Comparison of ENCODE assay signal across 31 cellular contexts in the genomic region with DNA sequence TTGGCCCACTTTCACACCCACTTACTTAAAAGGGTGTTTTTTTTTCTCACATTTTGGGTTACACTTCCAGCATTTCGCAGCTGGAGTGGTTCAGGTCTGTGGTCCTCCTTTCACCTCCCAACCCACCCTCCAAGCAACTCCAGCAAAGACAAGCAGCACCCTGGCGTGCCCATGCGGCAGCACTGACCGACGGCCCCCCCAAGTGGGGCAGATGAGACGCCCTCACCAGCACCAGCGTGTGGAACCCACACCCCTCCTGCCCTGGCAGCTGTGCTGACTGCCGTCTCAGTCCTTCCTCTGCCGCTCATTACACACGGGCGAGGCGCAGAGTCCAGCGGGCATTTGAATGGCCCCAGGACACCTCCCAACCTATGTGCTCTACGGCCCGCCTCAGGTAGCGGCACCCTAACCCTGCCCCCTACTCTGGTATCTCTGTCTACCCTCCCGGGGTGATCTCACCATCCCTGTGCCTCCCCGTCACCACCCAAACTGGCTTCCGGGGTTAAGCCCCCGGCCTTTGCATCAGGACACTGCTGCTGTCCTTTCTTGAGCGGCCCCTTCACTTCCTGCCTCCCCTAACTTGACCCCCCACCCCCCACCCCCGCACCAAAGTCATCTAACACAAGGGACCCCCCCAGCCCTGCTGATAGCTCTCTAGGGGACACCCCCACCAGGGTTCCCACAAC. TPM values are rescaled to one million over a fixed set of nuclear protein-coding genes. Genes with fewer than 3 reads are reported as not detected.
A peak's percentile ranks its signal among the peaks of the same experiment; 100 is the strongest.
DNase-seq lines count a peak whose midpoint lies in the region; ATAC-seq, FAIRE-seq and TF ChIP-seq lines count a peak whose summit lies in the region.
"Had no signal": no experiment of that assay in that cellular context is flagged by ENCODE, and none has a peak within 500 bp of the region (broad histone marks: within the 10 kb centered on the region; RNA-seq: fewer than 3 reads in every experiment).

No MANE protein-coding gene starts in this region.

- H3K4me2 ChIP-seq in HepG2 (ENCODE audit: low read depth, low read length) (no peak overlapping the region), GM12878 (ENCODE audit: control insufficient read depth, insufficient read depth) (0 out of 2 replicates have a peak overlapping the region, but pooled peaks have one; percentile 3)

- in situ Hi-C loops in HepG2 (cut with HindIII; ENCODE audit: extremely low pct_ligation_motif_present, low pct_unique_long_range_greater_than_20kb): no loop called here
- in situ Hi-C loops in GM12878 (cut with MboI): no loop called here

- peak overlapping the region; percentile 71 for H3K27ac Mint-ChIP-seq in neural crest cell (ENCODE audit: unreplicated experiment)
- H3K27ac Mint-ChIP-seq: activated CD4-positive, alpha-beta T cell treated with anti-CD3 and anti-CD28 coated beads, Interleukin-2, amount 10 ng/mL, durations not matched to agents 24 days and 14 days; effector memory CD8-positive, alpha-beta T cell; HFFc6 had no signal

- TF ChIP-seq RAD21 in HepG2 (CRISPR knock-in tag; IDR thresholded peaks at IDR 0.05) (no peak), GM12878 (IDR thresholded peaks at IDR 0.05; ENCODE audit: insufficient read depth, low read depth, low read length) (no peak)

- H3K4me1 Mint-ChIP-seq in neural crest cell: no peaks in the 10 kb centered on the region
- H3K4me1 Mint-ChIP-seq: mesothelial cell of epicardium had no signal

- TF ChIP-seq EP300 in HepG2 (IDR thresholded peaks at IDR 0.05; ENCODE audit: low read depth in 2 of 2, low read length in 2 of 2): no peak
- no peak for TF ChIP-seq EP300 in HepG2 (CRISPR knock-in tag; IDR thresholded peaks at IDR 0.05; ENCODE audit: borderline replicate concordance)
- no peak for TF ChIP-seq EP300 in GM12878 (IDR thresholded peaks at IDR 0.05; ENCODE audit: borderline replicate concordance in 1 of 2, control insufficient read depth in 1 of 2, low read depth in 2 of 2, low read length in 2 of 2)

- ATAC-seq in HepG2 (no peak), right lobe of liver (no peak), GM12878 (no peak), upper lobe of right lung (no peak)
- ATAC-seq: activated T-cell treated with anti-CD3 and anti-CD28 coated beads, Interleukin-2, amount 50 U/mL, for 4 hours; effector memory CD8-positive, alpha-beta T cell; sciatic nerve had no signal

- no peak overlapping the region for H3K27ac ChIP-seq in HepG2 (ENCODE audit: extremely low read length, insufficient read depth, low read length)
- H3K27ac ChIP-seq in right lobe of liver: no peak overlapping the region
- peak overlapping the region; percentile 33; the same call in 1 of the 2 replicates for H3K27ac ChIP-seq in GM12878 (ENCODE audit: control insufficient read depth, insufficient read depth)
- H3K27ac ChIP-seq in upper lobe of right lung: no peak overlapping the region
- H3K27ac ChIP-seq: neutrophil, SJCRH30, stomach, tibial nerve, WERI-Rb-1 had no signal

- H3K4me1 ChIP-seq in HepG2 (ENCODE audit: insufficient read depth, low read length): no peaks in the 10 kb centered on the region
- no peaks in the 10 kb centered on the region for H3K4me1 ChIP-seq in right lobe of liver
- H3K4me1 ChIP-seq in GM12878 (ENCODE audit: control insufficient read depth, insufficient read depth, low read length): peaks cover 5% of the 10 kb centered on the region; the same call in 1 of the 2 replicates
- no peaks in the 10 kb centered on the region for H3K4me1 ChIP-seq in upper lobe of right lung
- H3K4me1 ChIP-seq: SJCRH30, stomach, tibial nerve had no signal

- H3K36me3 ChIP-seq in HepG2 (replicated peaks in 1 of 2; ENCODE audit: control insufficient read depth in 1 of 2, insufficient read depth in 2 of 2, low read length in 2 of 2) (peaks cover 19 to 81% of the 10 kb centered on the region in 2 experiments), right lobe of liver (peaks cover 0 to 73% (median 21%) of the 10 kb centered on the region in 4 donors), GM12878 (ENCODE audit: control insufficient read depth in 2 of 2, insufficient read depth in 2 of 2, low read length in 1 of 2) (peaks cover 2 to 6% of the 10 kb centered on the region in 2 experiments; a peak in 3 of 4 replicates), upper lobe of right lung (peaks cover 66% of the 10 kb centered on the region)
- H3K36me3 ChIP-seq: neutrophil had no signal

- H3K27me3 ChIP-seq in HepG2 (ENCODE audit: control insufficient read depth in 1 of 2, insufficient read depth in 2 of 2, low read length in 2 of 2) (no peaks in the 10 kb centered on the region), right lobe of liver (no peaks in the 10 kb centered on the region), GM12878 (replicated peaks in 1 of 2; ENCODE audit: control insufficient read depth in 2 of 2, insufficient read depth in 2 of 2, low read length in 1 of 2) (no peaks in the 10 kb centered on the region), upper lobe of right lung (no peaks in the 10 kb centered on the region)
- H3K27me3 ChIP-seq: neutrophil, SJCRH30, stomach, tibial nerve had no signal

- no peak overlapping the region for H3K9ac ChIP-seq in HepG2 (ENCODE audit: insufficient read depth, low read depth, low read length)
- H3K9ac ChIP-seq in GM12878 (ENCODE audit: control insufficient read depth, insufficient read depth, low read length): no peak overlapping the region

- 97% methylated on average over 16 of the region's 22 CpGs for WGBS in HepG2 (ENCODE audit: low lambda C conversion rate)
- no CpG with 5 or more reads among the region's 22 CpGs for WGBS in right lobe of liver (ENCODE audit: insufficient coverage, low coverage, low lambda C conversion rate, missing lambda C conversion rate)
- 88% methylated on average over 22 of the region's 22 CpGs for WGBS in GM12878 (ENCODE audit: insufficient coverage, insufficient replicate concordance, low lambda C conversion rate, missing lambda C conversion rate)

- RAD21 ChIA-PET in GM12878 (lab: Charles Lee; ENCODE audit: unreplicated experiment): interaction anchor here (1.1 kb wide), 1 partner anchor 36 kb away, joined by 3 read pairs; no protein-coding TSS in a partner anchor

- H3K4me3 Mint-ChIP-seq in neural crest cell: no peak overlapping the region
- H3K4me3 Mint-ChIP-seq: activated CD4-positive, alpha-beta T cell treated with anti-CD3 and anti-CD28 coated beads, Interleukin-2, amount 10 ng/mL, durations not matched to agents 24 days and 14 days; activated T-cell treated with anti-CD3 and anti-CD28 coated beads, Interleukin-2, amount 50 U/mL, for 4 hours; effector memory CD8-positive, alpha-beta T cell; HFFc6; mesothelial cell of epicardium had no signal

- TF ChIP-seq CTCF in HepG2 (CRISPR knock-in tag; IDR thresholded peaks at IDR 0.05) (no peak), right lobe of liver (IDR thresholded peaks at IDR 0.05) (no peak), GM12878 (IDR thresholded peaks at IDR 0.05 in 2 of 3, conservative IDR thresholded peaks at IDR 0.05 in 1 of 3; ENCODE audit: control insufficient read depth in 2 of 3, extremely low read depth in 1 of 3, insufficient read depth in 1 of 3, low read depth in 3 of 3, low read length in 3 of 3) (no peak), neural crest cell (conservative IDR thresholded peaks at IDR 0.05) (no peak), upper lobe of right lung (IDR thresholded peaks at IDR 0.05) (no peak)

- POLR2A ChIA-PET in HepG2 (lab: Yijun Ruan, JAX): no interaction called here
- POLR2A ChIA-PET in GM12878 (lab: Charles Lee): interaction anchor here (0.6 kb wide), 1 partner anchor 74 kb away, joined by 3 read pairs; no protein-coding TSS in a partner anchor

- SMC1A ChIA-PET in GM12878 (lab: Charles Lee; ENCODE audit: uncharacterized antibody, unreplicated experiment): no interaction called here

- FAIRE-seq in HepG2 (lab: Jason Lieb, UNC) (no peak), GM12878 (lab: Jason Lieb, UNC) (no peak)
- FAIRE-seq: GM12891, islet of Langerhans, RCC 7860 had no signal

- DNase-seq in HepG2 (ENCODE audit: low spot score) (no peak), right lobe of liver (no peak), GM12878 (ENCODE audit: low read depth, low spot score) (no peak), neural crest cell (ENCODE audit: low read depth, low spot score) (no peak), upper lobe of right lung (peak; percentile 43), SW 1271 (lab: John Stamatoyannopoulos, UW) (no peak), AML-193 (lab: John Stamatoyannopoulos, UW) (no peak)
- DNase-seq in effector CD4-positive, alpha-beta T cell: no peak
- DNase-seq: ACHN; activated CD4-positive, alpha-beta T cell treated with anti-CD3 and anti-CD28 coated beads, Interleukin-2, amount 10 ng/mL, durations not matched to agents 24 days and 14 days; activated T-cell treated with anti-CD3 and anti-CD28 coated beads, Interleukin-2, amount 50 U/mL, for 4 hours; cortex of kidney; DMS153; effector memory CD8-positive, alpha-beta T cell; HFFc6; NCI-H1417 treated with DMSO at 0.1 percent for 48 hours; NCI-H2081 treated with DMSO at 0.1 percent for 48 hours; NCI-H2227 treated with DMSO at 0.1 percent for 48 hours; NCI-H526 treated with DMSO at 0.1 percent for 48 hours; SJCRH30; stimulated activated CD4-positive, alpha-beta T cell treated with anti-CD3 and anti-CD28 coated beads, Interleukin-4, amount 100 ng/mL, for 1 hour; stomach; WERI-Rb-1 had no signal

- BruUV-seq in HepG2 (replicated peaks; lab: Mats Ljungman, UMichigan) (no TSS peak), GM12878 (replicated peaks; lab: Mats Ljungman, UMichigan) (no TSS peak)

- H3K4me3 ChIP-seq in HepG2 (replicated peaks in 1 of 3; ENCODE audit: insufficient read depth in 1 of 3, low read depth in 2 of 3, low read length in 3 of 3) (no peak overlapping the region), right lobe of liver (no peak overlapping the region), GM12878 (no peak overlapping the region), upper lobe of right lung (no peak overlapping the region)
- H3K4me3 ChIP-seq: prostate gland, SJCRH30, stomach, tibial nerve had no signal

- H3K9me3 ChIP-seq in HepG2 (ENCODE audit: low read length): no peaks in the 10 kb centered on the region
- H3K9me3 ChIP-seq in right lobe of liver: no peaks in the 10 kb centered on the region
- no peaks in the 10 kb centered on the region for H3K9me3 ChIP-seq in GM12878 (replicated peaks; ENCODE audit: control insufficient read depth, insufficient read depth, low read length)
- H3K9me3 ChIP-seq in upper lobe of right lung: no peaks in the 10 kb centered on the region
- H3K9me3 ChIP-seq: neutrophil, prostate gland, SJCRH30, stomach, tibial nerve had no signal

- CTCF ChIA-PET in HepG2 (lab: Yijun Ruan, JAX; ENCODE audit: low intra/inter-chr PET ratio, low total read pairs): no interaction called here
- CTCF ChIA-PET in GM12878 (lab: Yijun Ruan, JAX): no interaction called here

- no peak for TF ChIP-seq POLR2A in HepG2 (IDR thresholded peaks at IDR 0.05; ENCODE audit: insufficient read depth in 1 of 2, low read depth in 2 of 2, low read length in 2 of 2)
- TF ChIP-seq POLR2A in right lobe of liver (IDR thresholded peaks at IDR 0.05): no peak
- no peak for TF ChIP-seq POLR2A in GM12878 (IDR thresholded peaks at IDR 0.05; ENCODE audit: low read depth, low read length)

- H3K36me3 Mint-ChIP-seq in neural crest cell (ENCODE audit: low read depth): peaks cover 9% of the 10 kb centered on the region

- H3K79me2 ChIP-seq in HepG2 (ENCODE audit: insufficient read depth, low read length): peaks cover 30% of the 10 kb centered on the region
- H3K79me2 ChIP-seq in GM12878 (ENCODE audit: control insufficient read depth, insufficient read depth, low read length): no peaks in the 10 kb centered on the region; the same call in none of the 2 replicates

- no peaks in the 10 kb centered on the region for H3K27me3 Mint-ChIP-seq in neural crest cell (ENCODE audit: low read depth)
- H3K27me3 Mint-ChIP-seq: activated CD4-positive, alpha-beta T cell treated with anti-CD3 and anti-CD28 coated beads, Interleukin-2, amount 10 ng/mL, durations not matched to agents 24 days and 14 days; effector memory CD8-positive, alpha-beta T cell had no signal

- no peaks in the 10 kb centered on the region for H3K9me3 Mint-ChIP-seq in neural crest cell
- H3K9me3 Mint-ChIP-seq: activated CD4-positive, alpha-beta T cell treated with anti-CD3 and anti-CD28 coated beads, Interleukin-2, amount 10 ng/mL, durations not matched to agents 24 days and 14 days; activated T-cell treated with anti-CD3 and anti-CD28 coated beads, Interleukin-2, amount 50 U/mL, for 4 hours; effector memory CD8-positive, alpha-beta T cell; HFFc6; mesothelial cell of epicardium had no signal

- H4K20me1 ChIP-seq in HepG2 (ENCODE audit: insufficient read depth, low read length): peaks cover 3% of the 10 kb centered on the region; the same call in 1 of the 2 replicates
- H4K20me1 ChIP-seq in GM12878 (ENCODE audit: control insufficient read depth, insufficient read depth): no peaks in the 10 kb centered on the region

- H2AFZ ChIP-seq in HepG2 (ENCODE audit: low read length) (no peak overlapping the region), GM12878 (ENCODE audit: control insufficient read depth, low read depth, low read length) (no peak overlapping the region)

- intact Hi-C loops in HepG2 (cut with micrococcal nuclease; ENCODE audit: unreplicated experiment): no loop called here
- intact Hi-C loops in right lobe of liver (cut with DNase I): no loop called here
- intact Hi-C loops in GM12878 (cut with micrococcal nuclease; ENCODE audit: unreplicated experiment): no loop called here
- intact Hi-C loops in upper lobe of right lung (cut with DNase I): no loop called here

RNA-seq across cellular contexts. Expression of a gene that starts 10.9 kb away (rescaled TPM):
- 73.5 and 113 TPM in 2 replicates for total RNA-seq in HepG2 (2016; rRNA removed; fragmentation: Illumina TruSeq; extraction: Trizol)
- total RNA-seq in HepG2 (2016; cell fraction: cytosol; rRNA removed; fragmentation: Illumina TruSeq; extraction: Trizol; ENCODE audit: low read depth): 7.3 and 7.8 TPM in 2 replicates
- total RNA-seq in HepG2 (2016; cell fraction: insoluble cytoplasmic fraction; rRNA removed; fragmentation: Illumina TruSeq; extraction: Trizol): 62.4 and 115 TPM in 2 replicates
- total RNA-seq in HepG2 (2016; cell fraction: membrane; rRNA removed; fragmentation: Illumina TruSeq; extraction: Trizol): 31.7 and 32.0 TPM in 2 replicates
- 138 and 169 TPM in 2 replicates for total RNA-seq in HepG2 (2016; cell fraction: nucleus; rRNA removed; fragmentation: Illumina TruSeq; extraction: Trizol)
- polyA plus RNA-seq in HepG2 (2011; rRNA removed): 72.6 and 182 TPM in 2 replicates
- polyA plus RNA-seq in HepG2 (2011; cell fraction: cytosol; rRNA removed): 29.6 and 35.0 TPM in 2 replicates
- polyA plus RNA-seq in HepG2 (2011; cell fraction: nucleus; rRNA removed): 771 and 1,172 TPM in 2 replicates
- polyA plus RNA-seq in HepG2 (2012): 69.9 and 111 TPM in 2 replicates
- 5.3 and 5.5 TPM in 2 replicates for polyA plus RNA-seq in HepG2 (2016; cell fraction: cytosol; fragmentation: Illumina TruSeq; extraction: Trizol; ENCODE audit: low read depth)
- polyA plus RNA-seq in HepG2 (2016; cell fraction: insoluble cytoplasmic fraction; fragmentation: Illumina TruSeq; extraction: Trizol; ENCODE audit: low read depth): 44.5 and 58.2 TPM in 2 replicates
- 14.1 and 14.6 TPM in 2 replicates for polyA plus RNA-seq in HepG2 (2016; cell fraction: membrane; fragmentation: Illumina TruSeq; extraction: Trizol; ENCODE audit: low read depth)
- 296 and 309 TPM in 2 replicates for polyA plus RNA-seq in HepG2 (2016; cell fraction: nucleus; fragmentation: Illumina TruSeq; extraction: Trizol; ENCODE audit: insufficient read depth, low read depth)
- 67.2 and 95.6 TPM in 2 replicates for polyA minus RNA-seq in HepG2 (2011; rRNA and poly(A)+ RNA removed; ENCODE audit: low replicate concordance)
- polyA minus RNA-seq in HepG2 (2011; cell fraction: cytosol; rRNA and poly(A)+ RNA removed): 16.2 and 25.1 TPM in 2 replicates
- polyA minus RNA-seq in HepG2 (2011; cell fraction: nucleus; rRNA and poly(A)+ RNA removed): 66.3 and 114 TPM in 2 replicates
- 100 to 1,000 TPM in 1 of 6 experiments, 10 to 100 TPM in 5; 37.0 to 103 (median 59.6) TPM for total RNA-seq in right lobe of liver
- 310 and 374 TPM in 2 replicates for total RNA-seq in GM12878 (2013; cell fraction: nucleolus; rRNA removed)
- 61.4 and 65.2 TPM in 2 replicates for total RNA-seq in GM12878 (2014; rRNA removed)
- total RNA-seq in GM12878 (2014; rRNA removed; fragmentation: Illumina TruSeq; extraction: Trizol): 19.6 and 20.3 TPM in 2 replicates
- 82.4 and 86.4 TPM in 2 replicates for total RNA-seq in GM12878 (2021)
- polyA plus RNA-seq in GM12878 (2011; ENCODE audit: low read depth): 24.8 TPM
- 26.1 and 51.3 TPM in 2 replicates for polyA plus RNA-seq in GM12878 (2011; rRNA removed)
- polyA plus RNA-seq in GM12878 (2011; cell fraction: cytosol; rRNA removed): 53.2 and 64.3 TPM in 2 replicates
- polyA plus RNA-seq in GM12878 (2011; cell fraction: nucleus; rRNA removed): 250 and 378 TPM in 2 replicates
- polyA plus RNA-seq in GM12878 (2012): 46.0 and 62.0 TPM in 2 replicates
- 18.3 and 24.0 TPM in 2 replicates for polyA plus RNA-seq in GM12878 (2014; fragmentation: Illumina TruSeq; extraction: Trizol)
- 1 to 10 TPM; 2.9 to 3.7 TPM for polyA plus RNA-seq in GM12878 (2014; fragmentation: Nextera tagmentation; extraction: Ambion mirVana)
- polyA plus RNA-seq in GM12878 (2014; rRNA removed): 60.9 and 68.4 TPM in 2 replicates
- polyA plus RNA-seq in GM12878 (2016; fragmentation: Nextera tagmentation; extraction: Ambion mirVana): 10 to 100 TPM; 25.5 to 29.4 TPM
- polyA minus RNA-seq in GM12878 (2011; rRNA and poly(A)+ RNA removed): 80.4 and 121 TPM in 2 replicates
- polyA minus RNA-seq in GM12878 (2011; cell fraction: cytosol; rRNA and poly(A)+ RNA removed): 12.8 and 21.1 TPM in 2 replicates
- polyA minus RNA-seq in GM12878 (2011; cell fraction: nucleus; rRNA and poly(A)+ RNA removed): 44.5 and 53.5 TPM in 2 replicates
- 218 and 225 TPM in 2 replicates for total RNA-seq in neural crest cell
- total RNA-seq in upper lobe of right lung: 108 TPM

RNA-seq across cellular contexts. Expression of a gene that starts 33.4 kb away (rescaled TPM):
- 2.8 and 3.3 TPM in 2 replicates for total RNA-seq in HepG2 (2016; rRNA removed; fragmentation: Illumina TruSeq; extraction: Trizol)
- 2.1 and 2.7 TPM in 2 replicates for total RNA-seq in HepG2 (2016; cell fraction: cytosol; rRNA removed; fragmentation: Illumina TruSeq; extraction: Trizol; ENCODE audit: low read depth)
- total RNA-seq in HepG2 (2016; cell fraction: insoluble cytoplasmic fraction; rRNA removed; fragmentation: Illumina TruSeq; extraction: Trizol): 3.0 and 3.3 TPM in 2 replicates
- 3.0 and 3.8 TPM in 2 replicates for total RNA-seq in HepG2 (2016; cell fraction: membrane; rRNA removed; fragmentation: Illumina TruSeq; extraction: Trizol)
- 1.5 and 1.7 TPM in 2 replicates for total RNA-seq in HepG2 (2016; cell fraction: nucleus; rRNA removed; fragmentation: Illumina TruSeq; extraction: Trizol)
- polyA plus RNA-seq in HepG2 (2011; rRNA removed): 1.4 and 2.6 TPM in 2 replicates
- 1.4 and 2.8 TPM in 2 replicates for polyA plus RNA-seq in HepG2 (2011; cell fraction: cytosol; rRNA removed)
- polyA plus RNA-seq in HepG2 (2011; cell fraction: nucleus; rRNA removed): 9.6 and 9.7 TPM in 2 replicates
- polyA plus RNA-seq in HepG2 (2012): 7.3 and 10.9 TPM in 2 replicates
- polyA plus RNA-seq in HepG2 (2016; cell fraction: cytosol; fragmentation: Illumina TruSeq; extraction: Trizol; ENCODE audit: low read depth): 5.4 and 5.7 TPM in 2 replicates
- polyA plus RNA-seq in HepG2 (2016; cell fraction: insoluble cytoplasmic fraction; fragmentation: Illumina TruSeq; extraction: Trizol; ENCODE audit: low read depth): 5.9 and 7.1 TPM in 2 replicates
- 6.0 and 7.3 TPM in 2 replicates for polyA plus RNA-seq in HepG2 (2016; cell fraction: membrane; fragmentation: Illumina TruSeq; extraction: Trizol; ENCODE audit: low read depth)
- 5.8 and 6.5 TPM in 2 replicates for polyA plus RNA-seq in HepG2 (2016; cell fraction: nucleus; fragmentation: Illumina TruSeq; extraction: Trizol; ENCODE audit: insufficient read depth, low read depth)
- polyA minus RNA-seq in HepG2 (2011; rRNA and poly(A)+ RNA removed; ENCODE audit: low replicate concordance): 2.4 and 3.4 TPM in 2 replicates
- 3.4 and 5.6 TPM in 2 replicates for polyA minus RNA-seq in HepG2 (2011; cell fraction: cytosol; rRNA and poly(A)+ RNA removed)
- 0.77 and 1.6 TPM in 2 replicates for polyA minus RNA-seq in HepG2 (2011; cell fraction: nucleus; rRNA and poly(A)+ RNA removed)
- total RNA-seq in right lobe of liver: 1 to 10 TPM in 1 of 6 experiments, under 1 TPM in 3, not detected in 2; 0.31 to 1.7 (median 0.51) TPM
- 4.8 and 4.9 TPM in 2 replicates for total RNA-seq in GM12878 (2013; cell fraction: nucleolus; rRNA removed)
- total RNA-seq in GM12878 (2014; rRNA removed): 6.4 and 6.8 TPM in 2 replicates
- 2.5 and 2.8 TPM in 2 replicates for total RNA-seq in GM12878 (2014; rRNA removed; fragmentation: Illumina TruSeq; extraction: Trizol)
- 9.5 and 11.2 TPM in 2 replicates for total RNA-seq in GM12878 (2021)
- polyA plus RNA-seq in GM12878 (2011; ENCODE audit: low read depth): 3.8 TPM
- polyA plus RNA-seq in GM12878 (2011; rRNA removed): 0.72 and 1.4 TPM in 2 replicates
- 4.3 and 4.6 TPM in 2 replicates for polyA plus RNA-seq in GM12878 (2011; cell fraction: cytosol; rRNA removed)
- 9.9 and 12.8 TPM in 2 replicates for polyA plus RNA-seq in GM12878 (2011; cell fraction: nucleus; rRNA removed)
- 14.3 and 20.3 TPM in 2 replicates for polyA plus RNA-seq in GM12878 (2012)
- 0.38 and 2.1 TPM in 2 replicates for polyA plus RNA-seq in GM12878 (2014; fragmentation: Illumina TruSeq; extraction: Trizol)
- not detected for polyA plus RNA-seq in GM12878 (2014; fragmentation: Nextera tagmentation; extraction: Ambion mirVana)
- 5.9 and 7.2 TPM in 2 replicates for polyA plus RNA-seq in GM12878 (2014; rRNA removed)
- 10 to 100 TPM; 13.4 to 16.0 TPM for polyA plus RNA-seq in GM12878 (2016; fragmentation: Nextera tagmentation; extraction: Ambion mirVana)
- polyA minus RNA-seq in GM12878 (2011; rRNA and poly(A)+ RNA removed): 1.0 and 3.0 TPM in 2 replicates
- 5.0 and 6.5 TPM in 2 replicates for polyA minus RNA-seq in GM12878 (2011; cell fraction: cytosol; rRNA and poly(A)+ RNA removed)
- 1.7 and 2.7 TPM in 2 replicates for polyA minus RNA-seq in GM12878 (2011; cell fraction: nucleus; rRNA and poly(A)+ RNA removed)
- total RNA-seq in neural crest cell: 27.5 and 28.1 TPM in 2 replicates
- 4.7 TPM for total RNA-seq in upper lobe of right lung
